In genomic region chr6:27545271-27546046, GRCh38 we compare ENCODE assay signal across 1 cellular context.
A peak's percentile ranks its signal among the peaks of the same experiment; 100 is the strongest.
TF ChIP-seq lines count a peak whose summit lies in the region.

No MANE protein-coding gene starts in this region.

TF ChIP-seq in HepG2, 621 proteins besides CTCF, POLR2A, EP300 and RAD21 (continued from another document and continues in another):
- TF ChIP-seq ZNF512B (CRISPR knock-in tag; IDR thresholded peaks at IDR 0.05; ENCODE audit: borderline replicate concordance) (peak; percentile 84; the same call in 1 of the 2 replicates), ZNF468 (CRISPR knock-in tag; IDR thresholded peaks at IDR 0.05) (no peak), NFE2L1 (CRISPR knock-in tag; IDR thresholded peaks at IDR 0.05; ENCODE audit: borderline replicate concordance) (no peak), SMAD9 (CRISPR knock-in tag; IDR thresholded peaks at IDR 0.05) (no peak), ZNF646 (CRISPR knock-in tag; IDR thresholded peaks at IDR 0.05) (no peak), PAF1 (CRISPR knock-in tag; IDR thresholded peaks at IDR 0.05) (no peak), ZNF354B (CRISPR knock-in tag; IDR thresholded peaks at IDR 0.05) (no peak), ZSCAN20 (CRISPR knock-in tag; IDR thresholded peaks at IDR 0.05; ENCODE audit: borderline replicate concordance) (peak; percentile 52; the same call in 1 of the 2 replicates), ZNF770 (CRISPR knock-in tag; IDR thresholded peaks at IDR 0.05) (peak; percentile 38; the same call in 1 of the 2 replicates), MYC (CRISPR knock-in tag; IDR thresholded peaks at IDR 0.05; ENCODE audit: borderline replicate concordance) (no peak; the same call in 1 of the 2 replicates), NFE2L2 (IDR thresholded peaks at IDR 0.05; ENCODE audit: low read length) (no peak), ETV6 (CRISPR knock-in tag; conservative IDR thresholded peaks at IDR 0.05) (no peak), MED13 (CRISPR knock-in tag; IDR thresholded peaks at IDR 0.05) (no peak), ZNF292 (CRISPR knock-in tag; IDR thresholded peaks at IDR 0.05; ENCODE audit: borderline replicate concordance, low read depth) (0 out of 2 replicates have a peak, but pooled peaks have one; percentile 63), GZF1 (CRISPR knock-in tag; IDR thresholded peaks at IDR 0.05) (0 out of 2 replicates have a peak, but pooled peaks have one; percentile 89), ZC3H4 (CRISPR knock-in tag; IDR thresholded peaks at IDR 0.05; ENCODE audit: borderline replicate concordance) (no peak), HOXA9 (CRISPR knock-in tag; IDR thresholded peaks at IDR 0.05; ENCODE audit: borderline replicate concordance) (no peak), MIER3 (CRISPR knock-in tag; IDR thresholded peaks at IDR 0.05; ENCODE audit: borderline replicate concordance) (peak; percentile 78; the same call in 1 of the 2 replicates), AHDC1 (CRISPR knock-in tag; IDR thresholded peaks at IDR 0.05; ENCODE audit: borderline replicate concordance) (no peak), FIP1L1 (IDR thresholded peaks at IDR 0.05; ENCODE audit: borderline replicate concordance, insufficient read depth, low read depth, low read length) (no peak), ZNF530 (CRISPR knock-in tag; IDR thresholded peaks at IDR 0.05; ENCODE audit: low read depth) (no peak), ATF6 (CRISPR knock-in tag; conservative IDR thresholded peaks at IDR 0.05) (no peak), FOXM1 (CRISPR knock-in tag; IDR thresholded peaks at IDR 0.05) (no peak), IKZF1 (IDR thresholded peaks at IDR 0.05) (no peak), RERE (CRISPR knock-in tag; IDR thresholded peaks at IDR 0.05; ENCODE audit: low read depth) (no peak), SRSF1 (optimal IDR thresholded peaks at IDR 0.05; ENCODE audit: low read depth, low read length) (no peak), SRSF9 (IDR thresholded peaks at IDR 0.05; ENCODE audit: borderline replicate concordance, insufficient read depth, low read depth, low read length, poor library complexity, severe bottlenecking) (no peak), HMGA1 (CRISPR knock-in tag; conservative IDR thresholded peaks at IDR 0.05) (no peak), U2AF1 (optimal IDR thresholded peaks at IDR 0.05; ENCODE audit: low read depth, low read length) (no peak)
